22 cellular contexts compared by ENCODE assay signal in genomic region chr10:108424656-108425055, GRCh38.
A peak's percentile ranks its signal among the peaks of the same experiment; 100 is the strongest.
DNase-seq lines count a peak whose midpoint lies in the region; ATAC-seq and TF ChIP-seq lines count a peak whose summit lies in the region.
"Had no signal": no experiment of that assay in that cellular context is flagged by ENCODE, and none has a peak within 500 bp of the region (broad histone marks: within the 10 kb centered on the region; RNA-seq: fewer than 3 reads in every experiment).

No MANE protein-coding gene starts in this region.

- BruUV-seq in PC-3 (replicated peaks; lab: Mats Ljungman, UMichigan) (no TSS peak), mammary epithelial cell (replicated peaks; lab: Mats Ljungman, UMichigan) (no TSS peak)

- H3K36me3 ChIP-seq in PC-3 (ENCODE audit: low read depth, low read length) (no peaks in the 10 kb centered on the region), mammary epithelial cell (ENCODE audit: insufficient read depth, low read length) (no peaks in the 10 kb centered on the region)
- H3K36me3 ChIP-seq: tibial artery had no signal

- POLR2A ChIA-PET in PC-3 (lab: Charles Lee; ENCODE audit: unreplicated experiment): no interaction called here

- H4K20me1 ChIP-seq in PC-3 (ENCODE audit: low read length): no peaks in the 10 kb centered on the region
- H4K20me1 ChIP-seq in mammary epithelial cell (ENCODE audit: insufficient read depth, low read length): no peaks in the 10 kb centered on the region

- no peaks in the 10 kb centered on the region for H3K4me1 ChIP-seq in PC-3 (ENCODE audit: insufficient read depth, low read length)
- H3K4me1 ChIP-seq in mammary epithelial cell (ENCODE audit: insufficient read depth, low read length): no peaks in the 10 kb centered on the region
- H3K4me1 ChIP-seq: foreskin keratinocyte had no signal

- DNase-seq in AG08395 (ENCODE audit: low spot score) (peak; percentile 53), PC-3 (peak; percentile 41), mammary epithelial cell (peak; percentile 19), foreskin fibroblast (peak; percentile 15 to 71), NCI-H2029 treated with DMSO at 0.1 percent for 48 hours (lab: John Stamatoyannopoulos, UW) (no peak), NAMALWA (ENCODE audit: low spot score) (no peak)
- DNase-seq in central memory CD4-positive, alpha-beta T cell: no peak
- DNase-seq: activated CD4-positive, alpha-beta T cell treated with anti-CD3 and anti-CD28 coated beads, Interleukin-2, amount 50 U/mL, for 48 hours; activated naive CD4-positive, alpha-beta T cell treated with anti-CD3 and anti-CD28 coated beads, Interleukin-2, amount 10 ng/mL, durations not matched to agents 7 days and 5 days; activated T-cell treated with anti-CD3 and anti-CD28 coated beads, Interleukin-2, amount 50 U/mL, for 1 hour; effector CD8-positive, alpha-beta T cell; hypothalamus; KG1; NCI-H1092; NCI-H510A treated with DMSO at 0.1 percent for 48 hours; retina; SHP77; stimulated activated naive B cell treated with anti-CD40 and anti-IgM and Interleukin-4, amounts not matched to agents 10 μg/mL and 1 μg/mL and 100 μg/mL, for 72 hours; T-helper 2 cell; tibial artery had no signal

- in situ Hi-C loops in mammary epithelial cell (cut with MboI; ENCODE audit: low sequenced_read_pairs in 2 of 2): no loop called here

- H3K9me2 ChIP-seq in PC-3 (replicated peaks; ENCODE audit: low read length): no peaks in the 10 kb centered on the region

- no peaks in the 10 kb centered on the region for H3F3A ChIP-seq in PC-3 (ENCODE audit: low read length, unreplicated experiment)

- CTCF ChIA-PET in PC-3 (lab: Charles Lee) (no interaction called here), mammary epithelial cell (lab: Charles Lee; ENCODE audit: low non-redundant PET) (no interaction called here)

- H3K9me3 ChIP-seq in PC-3 (ENCODE audit: low read length) (no peaks in the 10 kb centered on the region), mammary epithelial cell (replicated peaks; ENCODE audit: insufficient read depth, low read length) (no peaks in the 10 kb centered on the region)
- H3K9me3 ChIP-seq: tibial artery had no signal

- TF ChIP-seq CTCF in PC-3 (conservative IDR thresholded peaks at IDR 0.05; ENCODE audit: low read depth, low read length) (no peak), mammary epithelial cell (conservative IDR thresholded peaks at IDR 0.05 in 1 of 2, IDR thresholded peaks at IDR 0.05 in 1 of 2; ENCODE audit: extremely low read depth in 1 of 2, insufficient read depth in 1 of 2, low read depth in 1 of 2, low read length in 2 of 2) (no peak), foreskin fibroblast (IDR thresholded peaks at IDR 0.05; ENCODE audit: low read depth, low read length) (no peak)

- no peaks in the 10 kb centered on the region for H3K79me2 ChIP-seq in PC-3 (ENCODE audit: low read length)
- no peaks in the 10 kb centered on the region for H3K79me2 ChIP-seq in mammary epithelial cell (ENCODE audit: insufficient read depth, low read length)

- WGBS in mammary epithelial cell (ENCODE audit: low coverage, missing lambda C conversion rate): 45% methylated on average over 1 of the region's 1 CpG

- H3K4me2 ChIP-seq in PC-3 (ENCODE audit: low read length) (no peak overlapping the region), mammary epithelial cell (ENCODE audit: insufficient read depth, low read depth, low read length) (no peak overlapping the region)

- dilution Hi-C loops in mammary epithelial cell (cut with HindIII; ENCODE audit: low sequenced_read_pairs): no loop called here

- intact Hi-C loops in PC-3 (cut with micrococcal nuclease) (no loop called here), mammary epithelial cell (cut with micrococcal nuclease) (no loop called here)

- H3K9ac ChIP-seq in PC-3 (ENCODE audit: low read length) (no peak overlapping the region), mammary epithelial cell (ENCODE audit: insufficient read depth, low read length) (no peak overlapping the region)

- H2AFZ ChIP-seq in PC-3 (ENCODE audit: low read length): no peak overlapping the region
- H2AFZ ChIP-seq in mammary epithelial cell (ENCODE audit: low read depth, low read length): no peak overlapping the region

- H3K4me3 ChIP-seq in PC-3 (ENCODE audit: low read length): no peak overlapping the region
- H3K4me3 ChIP-seq in mammary epithelial cell (replicated peaks in 1 of 3; ENCODE audit: insufficient read depth in 1 of 3, low read depth in 2 of 3, low read length in 3 of 3): no peak overlapping the region
- no peak overlapping the region for H3K4me3 ChIP-seq in foreskin fibroblast (ENCODE audit: low read depth in 1 of 2, low read length in 2 of 2)
- H3K4me3 ChIP-seq: tibial artery had no signal

- H3K27me3 ChIP-seq in PC-3 (ENCODE audit: low read length) (no peaks in the 10 kb centered on the region), mammary epithelial cell (ENCODE audit: insufficient read depth, low read length) (no peaks in the 10 kb centered on the region)
- H3K27me3 ChIP-seq: foreskin keratinocyte, tibial artery had no signal

- no peak overlapping the region for H3K27ac ChIP-seq in PC-3 (ENCODE audit: low read length)
- H3K27ac ChIP-seq in mammary epithelial cell (ENCODE audit: insufficient read depth, low read depth, low read length): no peak overlapping the region
- H3K27ac ChIP-seq: foreskin keratinocyte, tibial artery had no signal

- ATAC-seq in PC-3 (no peak; the same call in 1 of the 2 replicates), HG03159 (IDR thresholded peaks at IDR 0.05; ENCODE audit: unreplicated experiment) (no peak)
- ATAC-seq: foreskin keratinocyte; stimulated activated naive B cell treated with anti-CD40 and anti-IgM and Interleukin-4, amounts not matched to agents 10 μg/mL and 1 μg/mL and 100 μg/mL, for 72 hours had no signal

Comparison
In these comparisons a context has a peak if more than half of its experiments do, and no peak if none do; other contexts are left out.
1. DNase-seq: peak in AG08395 (single experiment), PC-3 (single experiment), mammary epithelial cell (single experiment) and foreskin fibroblast (2 of 2); none in NCI-H2029 treated with DMSO at 0.1 percent for 48 hours (single experiment), central memory CD4-positive, alpha-beta T cell (single experiment) and NAMALWA (single experiment).